Comparison of ENCODE assay signal across 15 cellular contexts in genomic region chr4:181475781-181476180, GRCh38.
DNase-seq lines count a peak whose midpoint lies in the region; ATAC-seq and TF ChIP-seq lines count a peak whose summit lies in the region.
"Had no signal": no experiment of that assay in that cellular context is flagged by ENCODE, and none has a peak within 500 bp of the region (broad histone marks: within the 10 kb centered on the region; RNA-seq: fewer than 3 reads in every experiment).

No MANE protein-coding gene starts in this region.

- H3K4me1 Mint-ChIP-seq in glutamatergic neuron (ENCODE audit: low read depth, unreplicated experiment): peaks cover 8% of the 10 kb centered on the region
- H3K4me1 Mint-ChIP-seq in neural crest cell: peaks cover 18% of the 10 kb centered on the region

- no peaks in the 10 kb centered on the region for H3K36me3 Mint-ChIP-seq in glutamatergic neuron (ENCODE audit: unreplicated experiment)
- no peaks in the 10 kb centered on the region for H3K36me3 Mint-ChIP-seq in neural crest cell (ENCODE audit: low read depth)
- H3K36me3 Mint-ChIP-seq: activated naive CD4-positive, alpha-beta T cell treated with anti-CD3 and anti-CD28 coated beads, Interleukin-2, amount 50 U/mL, for 72 hours had no signal

- H3K27me3 Mint-ChIP-seq in glutamatergic neuron (ENCODE audit: unreplicated experiment) (no peaks in the 10 kb centered on the region), neural crest cell (ENCODE audit: low read depth) (no peaks in the 10 kb centered on the region)

- DNase-seq in GM03348 (ENCODE audit: low spot score) (peak; percentile 9), NCI-H146 (lab: John Stamatoyannopoulos, UW) (peak; percentile 90), glutamatergic neuron (peak; percentile 33), neural crest cell (ENCODE audit: low read depth, low spot score) (no peak), activated gamma-delta T cell treated with Interleukin-2 at 50 U/mL for 16 hours (no peak), NCI-H2029 (lab: John Stamatoyannopoulos, UW) (no peak)
- DNase-seq in activated CD4-positive, alpha-beta T cell treated with anti-CD3 and anti-CD28 coated beads for 4 hours: no peak
- DNase-seq: effector CD4-positive, alpha-beta T cell; NCI-H1436; NCI-H446 treated with DMSO at 0.1 percent for 48 hours; stomach had no signal

- TF ChIP-seq CTCF in glutamatergic neuron (IDR thresholded peaks at IDR 0.05; ENCODE audit: partially characterized antibody, unreplicated experiment) (no peak), neural crest cell (conservative IDR thresholded peaks at IDR 0.05) (no peak)

- no peak for ATAC-seq in GM18519 (IDR thresholded peaks at IDR 0.05; ENCODE audit: low FRiP score, unreplicated experiment)
- ATAC-seq: activated CD4-positive, CD25-positive, alpha-beta regulatory T cell treated with anti-CD3 and anti-CD28 coated beads, Interleukin-2, amount 50 U/mL, for 24 hours; activated naive CD4-positive, alpha-beta T cell treated with anti-CD3 and anti-CD28 coated beads, Interleukin-2, amount 50 U/mL, for 72 hours; left lung had no signal

- H3K9me3 Mint-ChIP-seq in glutamatergic neuron (ENCODE audit: unreplicated experiment) (peaks cover 3% of the 10 kb centered on the region), neural crest cell (no peaks in the 10 kb centered on the region)

- no peak overlapping the region for H3K4me3 Mint-ChIP-seq in glutamatergic neuron (ENCODE audit: unreplicated experiment)
- peak overlapping the region; percentile 48 for H3K4me3 Mint-ChIP-seq in neural crest cell

- H3K27ac Mint-ChIP-seq in glutamatergic neuron (ENCODE audit: unreplicated experiment): no peak overlapping the region
- H3K27ac Mint-ChIP-seq in neural crest cell (ENCODE audit: unreplicated experiment): no peak overlapping the region
- H3K27ac Mint-ChIP-seq: activated naive CD4-positive, alpha-beta T cell treated with anti-CD3 and anti-CD28 coated beads, Interleukin-2, amount 50 U/mL, for 72 hours had no signal

Comparison
In these comparisons a context has a peak if more than half of its experiments do, and no peak if none do; other contexts are left out.
1. DNase-seq: peak in GM03348 (single experiment), NCI-H146 (single experiment) and glutamatergic neuron (single experiment); none in neural crest cell (single experiment), activated gamma-delta T cell treated with Interleukin-2 at 50 U/mL for 16 hours (single experiment), NCI-H2029 (single experiment) and activated CD4-positive, alpha-beta T cell treated with anti-CD3 and anti-CD28 coated beads for 4 hours (0 of 2).